Comparison of ENCODE assay signal across 7 cellular contexts in the genomic region with DNA sequence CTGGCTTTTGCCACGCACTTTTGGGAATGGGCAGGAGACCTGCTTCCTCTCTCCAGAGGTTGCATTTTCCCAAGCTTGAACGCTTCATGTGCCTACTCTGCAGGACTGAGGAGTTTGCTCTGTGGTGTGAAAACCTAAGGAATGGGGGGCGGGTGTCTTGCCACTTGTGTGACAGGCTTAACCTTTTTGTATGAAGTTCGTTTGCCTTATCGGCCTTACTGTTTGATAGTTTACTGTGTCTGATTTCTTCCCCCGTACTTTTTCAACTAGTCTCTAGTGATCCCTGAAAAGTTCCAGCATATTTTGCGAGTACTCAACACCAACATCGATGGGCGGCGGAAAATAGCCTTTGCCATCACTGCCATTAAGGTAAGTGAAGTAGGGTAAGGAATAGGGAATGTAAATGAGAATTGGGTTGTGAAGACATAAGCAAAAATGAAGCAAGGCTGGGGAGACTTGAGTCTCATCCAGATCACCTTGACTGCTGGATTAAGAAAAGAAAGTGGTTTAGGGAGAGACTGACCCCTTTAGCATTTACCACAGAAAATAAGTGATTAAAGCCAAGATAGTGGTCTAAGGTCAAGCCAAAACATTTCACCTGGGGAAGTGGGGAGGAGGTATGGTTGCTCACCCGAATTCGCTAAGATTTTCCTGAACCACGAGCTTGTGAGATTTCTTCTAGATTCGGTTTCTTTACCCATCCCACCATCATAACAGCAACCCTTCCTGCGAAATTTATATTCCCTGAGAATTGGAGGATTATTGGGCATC. TPM values are rescaled to one million over a fixed set of nuclear protein-coding genes. Genes with fewer than 3 reads are reported as not detected.
DNase-seq lines count a peak whose midpoint lies in the region; ATAC-seq, FAIRE-seq and TF ChIP-seq lines count a peak whose summit lies in the region.

No MANE protein-coding gene starts in this region.

- H3K36me3 Mint-ChIP-seq in HFFc6 (ENCODE audit: low read depth), result peaks cover 63% of the 10 kb centered on the region
- H3K36me3 Mint-ChIP-seq in activated T-helper 1 cell treated with anti-CD3 and anti-CD28 coated beads, Interleukin-12 subunit alpha, Interleukin-12 subunit beta, Interleukin-2, Interleukin-4 antibody, amounts not matched to agents 30 ng/mL and 10 ng/mL and 1 ng/mL, durations not matched to agents 14 hours and 24 hours and 36 hours (ENCODE audit: low read depth), result peaks cover 63% of the 10 kb centered on the region
- peaks cover 83% of the 10 kb centered on the region for H3K36me3 Mint-ChIP-seq in stimulated activated effector memory CD8-positive, alpha-beta T cell treated with anti-CD3 and anti-CD28 coated beads, Interleukin-12 subunit alpha, Interleukin-12 subunit beta, amount 100 ng/mL, for 72 hours

- intact Hi-C loops in activated T-helper 1 cell treated with anti-CD3 and anti-CD28 coated beads, Interleukin-12 subunit alpha, Interleukin-12 subunit beta, Interleukin-2, Interleukin-4 antibody, amounts not matched to agents 30 ng/mL and 10 ng/mL and 1 ng/mL, durations not matched to agents 14 hours and 24 hours and 36 hours (cut with micrococcal nuclease), result loop anchor here (5.0 to 10.0 kb wide), 4 partner anchors 155 to 1298 kb away; a partner anchor contains a TSS

- no peak for TF ChIP-seq CTCF in HFFc6 (IDR thresholded peaks at IDR 0.05)

- peaks cover 14% of the 10 kb centered on the region for H3K9me3 Mint-ChIP-seq in HFFc6
- H3K9me3 Mint-ChIP-seq in activated T-helper 1 cell treated with anti-CD3 and anti-CD28 coated beads, Interleukin-12 subunit alpha, Interleukin-12 subunit beta, Interleukin-2, Interleukin-4 antibody, amounts not matched to agents 30 ng/mL and 10 ng/mL and 1 ng/mL, durations not matched to agents 14 hours and 24 hours and 36 hours, result no peaks in the 10 kb centered on the region
- H3K9me3 Mint-ChIP-seq in stimulated activated effector memory CD8-positive, alpha-beta T cell treated with anti-CD3 and anti-CD28 coated beads, Interleukin-12 subunit alpha, Interleukin-12 subunit beta, amount 100 ng/mL, for 72 hours, result no peaks in the 10 kb centered on the region

- H3K27me3 Mint-ChIP-seq in HFFc6 (ENCODE audit: insufficient read depth), result peaks cover 23% of the 10 kb centered on the region
- no peaks in the 10 kb centered on the region for H3K27me3 Mint-ChIP-seq in activated T-helper 1 cell treated with anti-CD3 and anti-CD28 coated beads, Interleukin-12 subunit alpha, Interleukin-12 subunit beta, Interleukin-2, Interleukin-4 antibody, amounts not matched to agents 30 ng/mL and 10 ng/mL and 1 ng/mL, durations not matched to agents 14 hours and 24 hours and 36 hours (ENCODE audit: insufficient read depth)

- H3K4me1 Mint-ChIP-seq in HFFc6 (ENCODE audit: low read depth), result peaks cover 60% of the 10 kb centered on the region
- H3K4me1 Mint-ChIP-seq in activated T-helper 1 cell treated with anti-CD3 and anti-CD28 coated beads, Interleukin-12 subunit alpha, Interleukin-12 subunit beta, Interleukin-2, Interleukin-4 antibody, amounts not matched to agents 30 ng/mL and 10 ng/mL and 1 ng/mL, durations not matched to agents 14 hours and 24 hours and 36 hours (ENCODE audit: low read depth), result peaks cover 59% of the 10 kb centered on the region
- peaks cover 63% of the 10 kb centered on the region for H3K4me1 Mint-ChIP-seq in stimulated activated effector memory CD8-positive, alpha-beta T cell treated with anti-CD3 and anti-CD28 coated beads, Interleukin-12 subunit alpha, Interleukin-12 subunit beta, amount 100 ng/mL, for 72 hours

- H3K27ac Mint-ChIP-seq in HFFc6, result peak overlapping the region; percentile 99
- peak overlapping the region; percentile 99 for H3K27ac Mint-ChIP-seq in activated T-helper 1 cell treated with anti-CD3 and anti-CD28 coated beads, Interleukin-12 subunit alpha, Interleukin-12 subunit beta, Interleukin-2, Interleukin-4 antibody, amounts not matched to agents 30 ng/mL and 10 ng/mL and 1 ng/mL, durations not matched to agents 14 hours and 24 hours and 36 hours
- peak overlapping the region; percentile 99 for H3K27ac Mint-ChIP-seq in stimulated activated effector memory CD8-positive, alpha-beta T cell treated with anti-CD3 and anti-CD28 coated beads, Interleukin-12 subunit alpha, Interleukin-12 subunit beta, amount 100 ng/mL, for 72 hours

- no peak for ATAC-seq in stimulated activated effector memory CD8-positive, alpha-beta T cell treated with anti-CD3 and anti-CD28 coated beads, Interleukin-12 subunit alpha, Interleukin-12 subunit beta, amount 100 ng/mL, for 72 hours
- no peak for ATAC-seq in GM18909 (IDR thresholded peaks at IDR 0.05; ENCODE audit: poor library complexity, unreplicated experiment)

- DNase-seq in HFFc6 (no peak), RCC 7860 (ENCODE audit: low spot score) (no peak)
- no peak for DNase-seq in activated T-helper 1 cell treated with anti-CD3 and anti-CD28 coated beads, Interleukin-12 subunit alpha, Interleukin-12 subunit beta, Interleukin-2, Interleukin-4 antibody, amounts not matched to agents 30 ng/mL and 10 ng/mL and 1 ng/mL, durations not matched to agents 14 hours and 24 hours and 36 hours (ENCODE audit: low spot score)
- DNase-seq in stimulated activated effector memory CD8-positive, alpha-beta T cell treated with anti-CD3 and anti-CD28 coated beads, Interleukin-12 subunit alpha, Interleukin-12 subunit beta, amount 100 ng/mL, for 72 hours (ENCODE audit: low spot score in 2 of 2), result no peak
- DNase-seq in NK-92 treated with Interleukin-12 subunit alpha and Interleukin-12 subunit beta, amount 100 ng/mL, for 24 hours (lab: John Stamatoyannopoulos, UW), result no peak

- peak overlapping the region; percentile 86 for H3K4me3 ChIP-seq in iPS-11a (ENCODE audit: low read depth, low read length)

- no peak for FAIRE-seq in RCC 7860 (lab: Jason Lieb, UNC)

- peak overlapping the region; percentile 97 for H3K4me3 Mint-ChIP-seq in HFFc6
- peak overlapping the region; percentile 97 for H3K4me3 Mint-ChIP-seq in activated T-helper 1 cell treated with anti-CD3 and anti-CD28 coated beads, Interleukin-12 subunit alpha, Interleukin-12 subunit beta, Interleukin-2, Interleukin-4 antibody, amounts not matched to agents 30 ng/mL and 10 ng/mL and 1 ng/mL, durations not matched to agents 14 hours and 24 hours and 36 hours
- peak overlapping the region; percentile 89 for H3K4me3 Mint-ChIP-seq in stimulated activated effector memory CD8-positive, alpha-beta T cell treated with anti-CD3 and anti-CD28 coated beads, Interleukin-12 subunit alpha, Interleukin-12 subunit beta, amount 100 ng/mL, for 72 hours

RNA-seq across cellular contexts. Expression of a gene that starts 0.7 kb away (rescaled TPM):
- total RNA-seq in HFFc6 (2021; fragmentation: NEBNext Ultra II Directional; extraction: Animal tissue kit (Norgen Biotek cat#: 25700)), result 1,000 to 10,000 TPM; 1,449 to 2,347 (median 1,965) TPM
- 2,930 and 2,946 TPM in 2 replicates for total RNA-seq in activated T-helper 1 cell treated with anti-CD3 and anti-CD28 coated beads, Interleukin-12 subunit alpha, Interleukin-12 subunit beta, Interleukin-2, Interleukin-4 antibody, amounts not matched to agents 30 ng/mL and 10 ng/mL and 1 ng/mL, durations not matched to agents 14 hours and 24 hours and 36 hours

RNA-seq across cellular contexts. Expression of a gene that starts 0.9 kb away (rescaled TPM):
- total RNA-seq in HFFc6 (2021; fragmentation: NEBNext Ultra II Directional; extraction: Animal tissue kit (Norgen Biotek cat#: 25700)), result 10 to 100 TPM; 35.7 to 51.4 (median 44.4) TPM
- 59.8 and 63.5 TPM in 2 replicates for total RNA-seq in activated T-helper 1 cell treated with anti-CD3 and anti-CD28 coated beads, Interleukin-12 subunit alpha, Interleukin-12 subunit beta, Interleukin-2, Interleukin-4 antibody, amounts not matched to agents 30 ng/mL and 10 ng/mL and 1 ng/mL, durations not matched to agents 14 hours and 24 hours and 36 hours

RNA-seq across cellular contexts. Expression of a gene that starts 4.4 kb away (rescaled TPM):
- total RNA-seq in HFFc6 (2021; fragmentation: NEBNext Ultra II Directional; extraction: Animal tissue kit (Norgen Biotek cat#: 25700)), result 1 to 10 TPM in 5 of 6 experiments, under 1 TPM in 1; 0.66 to 3.0 (median 2.7) TPM
- total RNA-seq in activated T-helper 1 cell treated with anti-CD3 and anti-CD28 coated beads, Interleukin-12 subunit alpha, Interleukin-12 subunit beta, Interleukin-2, Interleukin-4 antibody, amounts not matched to agents 30 ng/mL and 10 ng/mL and 1 ng/mL, durations not matched to agents 14 hours and 24 hours and 36 hours, result 4.4 and 5.6 TPM in 2 replicates

RNA-seq across cellular contexts. Expression of a gene that starts 16.5 kb away (rescaled TPM):
- 10 to 100 TPM; 71.0 to 89.9 (median 74.6) TPM for total RNA-seq in HFFc6 (2021; fragmentation: NEBNext Ultra II Directional; extraction: Animal tissue kit (Norgen Biotek cat#: 25700))
- total RNA-seq in activated T-helper 1 cell treated with anti-CD3 and anti-CD28 coated beads, Interleukin-12 subunit alpha, Interleukin-12 subunit beta, Interleukin-2, Interleukin-4 antibody, amounts not matched to agents 30 ng/mL and 10 ng/mL and 1 ng/mL, durations not matched to agents 14 hours and 24 hours and 36 hours, result 113 and 123 TPM in 2 replicates

RNA-seq across cellular contexts. Expression of a gene that starts 16.9 kb away (rescaled TPM):
- 10 to 100 TPM; 52.1 to 73.7 (median 69.7) TPM for total RNA-seq in HFFc6 (2021; fragmentation: NEBNext Ultra II Directional; extraction: Animal tissue kit (Norgen Biotek cat#: 25700))
- 122 and 126 TPM in 2 replicates for total RNA-seq in activated T-helper 1 cell treated with anti-CD3 and anti-CD28 coated beads, Interleukin-12 subunit alpha, Interleukin-12 subunit beta, Interleukin-2, Interleukin-4 antibody, amounts not matched to agents 30 ng/mL and 10 ng/mL and 1 ng/mL, durations not matched to agents 14 hours and 24 hours and 36 hours
